Comparison of ENCODE assay signal across 1 cellular context in genomic region chr7:47518827-47519226, GRCh38.
TF ChIP-seq lines count a peak whose summit lies in the region.

No MANE protein-coding gene starts in this region.

TF ChIP-seq in HepG2, 621 proteins besides CTCF, POLR2A, EP300 and RAD21 (continued from another document):
- TF ChIP-seq ARID5B (CRISPR knock-in tag; IDR thresholded peaks at IDR 0.05) (peak; percentile 55; the same call in 1 of the 2 replicates), ZNF20 (CRISPR knock-in tag; IDR thresholded peaks at IDR 0.05) (no peak), ZSCAN25 (CRISPR knock-in tag; IDR thresholded peaks at IDR 0.05) (no peak), ZNF331 (CRISPR knock-in tag; IDR thresholded peaks at IDR 0.05) (no peak), HNF4G (IDR thresholded peaks at IDR 0.05; ENCODE audit: borderline replicate concordance, low read depth, low read length) (peak; percentile 81), HNF4G (CRISPR knock-in tag; IDR thresholded peaks at IDR 0.05; ENCODE audit: borderline replicate concordance, low read depth) (no peak), ZNF10 (CRISPR knock-in tag; IDR thresholded peaks at IDR 0.05; ENCODE audit: borderline replicate concordance, low read depth) (no peak)
